Comparison of ENCODE assay signal across 1 cellular context in the genomic region with DNA sequence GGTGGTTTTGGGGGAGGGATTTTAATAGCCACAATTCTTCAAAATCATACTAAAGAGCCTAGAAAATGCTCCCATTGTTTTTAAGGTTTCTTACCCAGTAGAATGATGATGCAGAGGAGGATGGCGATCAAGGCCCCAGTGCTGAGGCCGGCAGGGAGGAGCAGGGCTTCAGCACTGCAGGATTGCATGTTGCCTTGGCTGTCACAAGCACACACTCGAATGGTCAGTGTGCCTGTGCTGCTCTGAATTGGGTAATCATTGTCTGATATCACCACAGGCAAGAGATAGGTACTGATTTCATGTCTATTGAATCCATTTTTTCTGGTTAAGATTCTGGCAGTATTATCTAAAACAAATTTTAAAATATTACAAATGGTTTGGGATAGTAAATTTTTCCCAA.
TF ChIP-seq lines count a peak whose summit lies in the region.

No MANE protein-coding gene starts in this region.

TF ChIP-seq in GM23338, 12 proteins besides CTCF, POLR2A, EP300 and RAD21 (continued from another document):
- TF ChIP-seq ETS1 (IDR thresholded peaks at IDR 0.05) (no peak), ZNF114 (CRISPR knock-in tag; IDR thresholded peaks at IDR 0.05) (no peak), NANOG (IDR thresholded peaks at IDR 0.05; ENCODE audit: borderline replicate concordance) (no peak), POLR2AphosphoS5 (IDR thresholded peaks at IDR 0.05; ENCODE audit: low read depth) (no peak), CREB1 (CRISPR knock-in tag; IDR thresholded peaks at IDR 0.05; ENCODE audit: low read depth) (no peak), EZH2phosphoT487 (IDR thresholded peaks at IDR 0.05; ENCODE audit: unreplicated experiment) (no peak), ZNF331 (CRISPR knock-in tag; IDR thresholded peaks at IDR 0.05; ENCODE audit: low read depth) (no peak), JUNB (IDR thresholded peaks at IDR 0.05; ENCODE audit: unreplicated experiment) (no peak), STAT1 (IDR thresholded peaks at IDR 0.05; ENCODE audit: unreplicated experiment) (no peak)
- TF ChIP-seq, protein P1, sequence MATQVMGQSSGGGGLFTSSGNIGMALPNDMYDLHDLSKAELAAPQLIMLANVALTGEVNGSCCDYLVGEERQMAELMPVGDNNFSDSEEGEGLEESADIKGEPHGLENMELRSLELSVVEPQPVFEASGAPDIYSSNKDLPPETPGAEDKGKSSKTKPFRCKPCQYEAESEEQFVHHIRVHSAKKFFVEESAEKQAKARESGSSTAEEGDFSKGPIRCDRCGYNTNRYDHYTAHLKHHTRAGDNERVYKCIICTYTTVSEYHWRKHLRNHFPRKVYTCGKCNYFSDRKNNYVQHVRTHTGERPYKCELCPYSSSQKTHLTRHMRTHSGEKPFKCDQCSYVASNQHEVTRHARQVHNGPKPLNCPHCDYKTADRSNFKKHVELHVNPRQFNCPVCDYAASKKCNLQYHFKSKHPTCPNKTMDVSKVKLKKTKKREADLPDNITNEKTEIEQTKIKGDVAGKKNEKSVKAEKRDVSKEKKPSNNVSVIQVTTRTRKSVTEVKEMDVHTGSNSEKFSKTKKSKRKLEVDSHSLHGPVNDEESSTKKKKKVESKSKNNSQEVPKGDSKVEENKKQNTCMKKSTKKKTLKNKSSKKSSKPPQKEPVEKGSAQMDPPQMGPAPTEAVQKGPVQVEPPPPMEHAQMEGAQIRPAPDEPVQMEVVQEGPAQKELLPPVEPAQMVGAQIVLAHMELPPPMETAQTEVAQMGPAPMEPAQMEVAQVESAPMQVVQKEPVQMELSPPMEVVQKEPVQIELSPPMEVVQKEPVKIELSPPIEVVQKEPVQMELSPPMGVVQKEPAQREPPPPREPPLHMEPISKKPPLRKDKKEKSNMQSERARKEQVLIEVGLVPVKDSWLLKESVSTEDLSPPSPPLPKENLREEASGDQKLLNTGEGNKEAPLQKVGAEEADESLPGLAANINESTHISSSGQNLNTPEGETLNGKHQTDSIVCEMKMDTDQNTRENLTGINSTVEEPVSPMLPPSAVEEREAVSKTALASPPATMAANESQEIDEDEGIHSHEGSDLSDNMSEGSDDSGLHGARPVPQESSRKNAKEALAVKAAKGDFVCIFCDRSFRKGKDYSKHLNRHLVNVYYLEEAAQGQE (IDR thresholded peaks at IDR 0.05; ENCODE audit: unreplicated experiment), result no peak
